1 cellular context compared by ENCODE assay signal in genomic region chr4:76948441-76949292, GRCh38.
TF ChIP-seq lines count a peak whose summit lies in the region.

No MANE protein-coding gene starts in this region.

TF ChIP-seq in WTC11, 78 proteins besides CTCF, POLR2A, EP300 and RAD21 (continued from another document and continues in another):
- TF ChIP-seq ZMAT4 (CRISPR knock-in tag; IDR thresholded peaks at IDR 0.05) (no peak), FOXK1 (CRISPR knock-in tag; IDR thresholded peaks at IDR 0.05) (no peak; the same call in 1 of the 2 replicates), STAT6 (CRISPR knock-in tag; conservative IDR thresholded peaks at IDR 0.05; ENCODE audit: low read depth) (no peak), FOXJ3 (CRISPR knock-in tag; IDR thresholded peaks at IDR 0.05; ENCODE audit: borderline replicate concordance) (no peak), ATF2 (CRISPR knock-in tag; IDR thresholded peaks at IDR 0.05; ENCODE audit: borderline replicate concordance, low read depth) (no peak), ZNF281 (CRISPR knock-in tag; IDR thresholded peaks at IDR 0.05) (no peak), GTF2I (CRISPR knock-in tag; conservative IDR thresholded peaks at IDR 0.05) (no peak), E2F5 (CRISPR knock-in tag; IDR thresholded peaks at IDR 0.05) (no peak), PREB (CRISPR knock-in tag; IDR thresholded peaks at IDR 0.05; ENCODE audit: borderline replicate concordance) (no peak), MLX (CRISPR knock-in tag; IDR thresholded peaks at IDR 0.05) (no peak), ARID4B (CRISPR knock-in tag; IDR thresholded peaks at IDR 0.05; ENCODE audit: borderline replicate concordance) (0 out of 2 replicates have a peak, but pooled peaks have one; percentile 9), ELF4 (CRISPR knock-in tag; IDR thresholded peaks at IDR 0.05; ENCODE audit: low read depth) (no peak), ATF6 (CRISPR knock-in tag; IDR thresholded peaks at IDR 0.05) (no peak), ATF1 (CRISPR knock-in tag; IDR thresholded peaks at IDR 0.05) (no peak), CREM (CRISPR knock-in tag; IDR thresholded peaks at IDR 0.05) (no peak), HMGXB4 (CRISPR knock-in tag; IDR thresholded peaks at IDR 0.05) (no peak), ZNF396 (CRISPR knock-in tag; IDR thresholded peaks at IDR 0.05; ENCODE audit: borderline replicate concordance) (no peak), E2F4 (CRISPR knock-in tag; IDR thresholded peaks at IDR 0.05; ENCODE audit: borderline replicate concordance, low read depth) (no peak), MXD4 (CRISPR knock-in tag; IDR thresholded peaks at IDR 0.05; ENCODE audit: borderline replicate concordance) (no peak), ZNF671 (CRISPR knock-in tag; IDR thresholded peaks at IDR 0.05) (no peak), ZNF423 (CRISPR knock-in tag; IDR thresholded peaks at IDR 0.05) (no peak), CBFB (CRISPR knock-in tag; IDR thresholded peaks at IDR 0.05; ENCODE audit: low read depth) (no peak), ETV6 (CRISPR knock-in tag; IDR thresholded peaks at IDR 0.05) (no peak; the same call in 1 of the 2 replicates), SMAD3 (CRISPR knock-in tag; IDR thresholded peaks at IDR 0.05; ENCODE audit: borderline replicate concordance) (no peak), MAX (CRISPR knock-in tag; IDR thresholded peaks at IDR 0.05) (peak; percentile 66), RELA (CRISPR knock-in tag; IDR thresholded peaks at IDR 0.05; ENCODE audit: borderline replicate concordance) (no peak), SOX15 (CRISPR knock-in tag; IDR thresholded peaks at IDR 0.05) (no peak), AR (CRISPR knock-in tag; IDR thresholded peaks at IDR 0.05) (no peak)
